Comparison of ENCODE assay signal across 9 cellular contexts in the genomic region with DNA sequence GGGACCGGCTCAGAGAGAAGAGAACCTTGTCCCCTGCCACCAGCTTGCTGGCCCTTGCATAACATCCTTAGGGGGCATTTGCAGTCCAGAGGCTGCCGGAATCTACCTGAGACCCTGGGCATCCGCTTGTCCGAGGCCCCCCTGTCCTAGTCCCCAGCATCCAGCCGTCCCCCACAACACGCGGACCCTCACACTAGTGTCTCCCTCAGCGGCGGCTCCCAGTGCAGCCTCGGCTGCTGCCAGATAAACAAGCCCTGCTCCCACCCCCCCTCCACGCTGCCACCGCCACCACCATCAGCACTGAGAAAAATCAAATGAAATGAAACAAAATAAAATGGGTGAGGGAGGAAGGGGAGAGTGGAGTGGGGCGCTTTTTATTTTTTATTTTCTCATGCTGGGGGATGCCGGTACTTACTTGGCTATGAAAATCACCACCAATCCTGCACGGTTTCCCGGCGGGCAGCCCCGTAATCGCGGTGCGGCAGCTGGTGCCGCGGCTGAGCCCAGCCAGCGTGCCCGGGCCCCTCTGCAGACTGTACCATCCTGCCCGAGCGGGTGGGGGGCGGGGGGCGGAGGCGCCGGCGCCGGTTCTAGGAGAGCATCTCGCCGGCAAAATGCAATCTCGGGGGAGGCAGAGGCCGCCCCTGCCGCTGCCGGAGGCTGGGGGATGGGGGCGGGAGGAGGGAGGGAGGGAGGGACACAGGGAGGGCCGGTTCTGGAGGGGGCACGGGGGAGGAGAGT. TPM values are rescaled to one million over a fixed set of nuclear protein-coding genes. Genes with fewer than 3 reads are reported as not detected.
DNase-seq lines count a peak whose midpoint lies in the region; ATAC-seq and TF ChIP-seq lines count a peak whose summit lies in the region.
"Had no signal": no experiment of that assay in that cellular context is flagged by ENCODE, and none has a peak within 500 bp of the region (broad histone marks: within the 10 kb centered on the region; RNA-seq: fewer than 3 reads in every experiment).

TSS of gene ATP2B2 (minus strand) at position 537 of the 741 bp plus-strand sequence. CDS start 56,043 bp downstream, outside the sequence.

- H3K14ac ChIP-seq in neuronal stem cell (ENCODE audit: low read length): peak within 1 kb of the TSS; percentile 84

- no peaks in the 10 kb centered on the region for H3K79me1 ChIP-seq in neuronal stem cell (ENCODE audit: low read depth, low read length)

- CTCF ChIA-PET in CD8-positive, alpha-beta memory T cell (lab: Charles Lee): no interaction called here
- CTCF ChIA-PET in mammary epithelial cell (lab: Charles Lee; ENCODE audit: low non-redundant PET): no interaction called here

- POLR2A ChIA-PET in CD8-positive, alpha-beta memory T cell (lab: Charles Lee): no interaction called here

- H3K18ac ChIP-seq in neuronal stem cell (ENCODE audit: low read length): peak within 1 kb of the TSS; percentile 90

- no peak for DNase-seq in CD8-positive, alpha-beta memory T cell
- DNase-seq in LHCN-M2 (ENCODE audit: low read depth) (peak; percentile 18), chondrocyte (ENCODE audit: low spot score) (no peak), neuronal stem cell (ENCODE audit: low spot score) (peak; percentile 24), SJCRH30 (no peak), mammary epithelial cell (no peak)

- H2BK120ac ChIP-seq in neuronal stem cell (ENCODE audit: low read depth, low read length): peak within 1 kb of the TSS; percentile 41

- H3K27me3 Mint-ChIP-seq in CD8-positive, alpha-beta memory T cell: peaks cover 18 to 24% of the 10 kb centered on the region in 2 donors
- peaks cover 20% of the 10 kb centered on the region for H3K27me3 Mint-ChIP-seq in chondrocyte (ENCODE audit: low read depth)

- H3K9me3 Mint-ChIP-seq in CD8-positive, alpha-beta memory T cell: no peaks in the 10 kb centered on the region
- no peaks in the 10 kb centered on the region for H3K9me3 Mint-ChIP-seq in chondrocyte (ENCODE audit: low read depth)

- H3K4ac ChIP-seq in neuronal stem cell (ENCODE audit: low read length): no peak within 1 kb of the TSS

- H3K9ac ChIP-seq in neuronal stem cell (ENCODE audit: low read depth, low read length, poor library complexity) (peak within 1 kb of the TSS; percentile 81), mammary epithelial cell (ENCODE audit: insufficient read depth, low read length) (no peak within 1 kb of the TSS)

- ATAC-seq in GM19023 (IDR thresholded peaks at IDR 0.05; ENCODE audit: unreplicated experiment): no peak
- ATAC-seq in HG02571 (IDR thresholded peaks at IDR 0.05; ENCODE audit: unreplicated experiment): no peak

- H3K4me2 ChIP-seq in neuronal stem cell (ENCODE audit: insufficient read depth, low read length, poor library complexity, severe bottlenecking) (peak within 1 kb of the TSS; percentile 33), mammary epithelial cell (ENCODE audit: insufficient read depth, low read depth, low read length) (no peak within 1 kb of the TSS)

- peak within 1 kb of the TSS; percentile 85 for H2BK15ac ChIP-seq in neuronal stem cell (ENCODE audit: low read length)

- no peaks in the 10 kb centered on the region for H3K9me3 ChIP-seq in CD8-positive, alpha-beta memory T cell (ENCODE audit: low read length)
- H3K9me3 ChIP-seq in neuronal stem cell (replicated peaks in 1 of 2; ENCODE audit: control insufficient read depth in 2 of 2, insufficient read depth in 1 of 2, low read depth in 1 of 2, low read length in 2 of 2): peaks cover 0 to 2% of the 10 kb centered on the region in 2 donors
- H3K9me3 ChIP-seq in SJCRH30 (replicated peaks): no peaks in the 10 kb centered on the region
- no peaks in the 10 kb centered on the region for H3K9me3 ChIP-seq in mammary epithelial cell (replicated peaks; ENCODE audit: insufficient read depth, low read length)

- dilution Hi-C loops in mammary epithelial cell (cut with HindIII; ENCODE audit: low sequenced_read_pairs): no loop called here

- H3K27ac ChIP-seq in CD8-positive, alpha-beta memory T cell (ENCODE audit: low read depth, low read length): no peak within 1 kb of the TSS
- no peak within 1 kb of the TSS for H3K27ac ChIP-seq in neuronal stem cell (replicated peaks; ENCODE audit: low read length)
- no peak within 1 kb of the TSS for H3K27ac ChIP-seq in SJCRH30
- no peak within 1 kb of the TSS for H3K27ac ChIP-seq in mammary epithelial cell (ENCODE audit: insufficient read depth, low read depth, low read length)

- no TSS peak for BruUV-seq in mammary epithelial cell (replicated peaks; lab: Mats Ljungman, UMichigan)

- no peaks in the 10 kb centered on the region for H3K4me1 ChIP-seq in CD8-positive, alpha-beta memory T cell (ENCODE audit: insufficient read depth, low read length)
- H3K4me1 ChIP-seq in neuronal stem cell (ENCODE audit: control insufficient read depth in 2 of 2, insufficient read depth in 1 of 2, low read depth in 1 of 2, low read length in 2 of 2) (peaks cover 0 to 14% of the 10 kb centered on the region in 2 donors), SJCRH30 (no peaks in the 10 kb centered on the region), mammary epithelial cell (ENCODE audit: insufficient read depth, low read length) (no peaks in the 10 kb centered on the region)

- no peaks in the 10 kb centered on the region for H3K79me2 ChIP-seq in mammary epithelial cell (ENCODE audit: insufficient read depth, low read length)

- peak within 1 kb of the TSS; percentile 72 for H2AFZ ChIP-seq in neuronal stem cell (ENCODE audit: low read length)
- no peak within 1 kb of the TSS for H2AFZ ChIP-seq in mammary epithelial cell (ENCODE audit: low read depth, low read length)

- peak within 1 kb of the TSS; percentile 87 for H2BK5ac ChIP-seq in neuronal stem cell (ENCODE audit: low read length)

- TF ChIP-seq CTCF in chondrocyte (IDR thresholded peaks at IDR 0.05) (no peak), mammary epithelial cell (conservative IDR thresholded peaks at IDR 0.05 in 1 of 2, IDR thresholded peaks at IDR 0.05 in 1 of 2; ENCODE audit: extremely low read depth in 1 of 2, insufficient read depth in 1 of 2, low read depth in 1 of 2, low read length in 2 of 2) (no peak)

- no peak within 1 kb of the TSS for H4K91ac ChIP-seq in neuronal stem cell (ENCODE audit: low read depth, low read length, poor library complexity)

- H3K36me3 Mint-ChIP-seq in CD8-positive, alpha-beta memory T cell: no peaks in the 10 kb centered on the region
- no peaks in the 10 kb centered on the region for H3K36me3 Mint-ChIP-seq in chondrocyte (ENCODE audit: low read depth)

- no peak within 1 kb of the TSS for H3K4me3 ChIP-seq in CD8-positive, alpha-beta memory T cell (ENCODE audit: low read length)
- H3K4me3 ChIP-seq in neuronal stem cell (ENCODE audit: low read length in 2 of 2) (no peak within 1 kb of the TSS), SJCRH30 (no peak within 1 kb of the TSS), mammary epithelial cell (replicated peaks in 1 of 3; ENCODE audit: insufficient read depth in 1 of 3, low read depth in 2 of 3, low read length in 3 of 3) (no peak within 1 kb of the TSS)

- in situ Hi-C loops in mammary epithelial cell (cut with MboI; ENCODE audit: low sequenced_read_pairs in 2 of 2): no loop called here

- no CpG with 5 or more reads among the region's 42 CpGs for WGBS in neuronal stem cell (ENCODE audit: extremely low coverage in 2 of 2, insufficient read length in 2 of 2, insufficient replicate concordance in 1 of 2), 2 donors
- WGBS in mammary epithelial cell (ENCODE audit: low coverage, missing lambda C conversion rate): 4% methylated on average over 12 of the region's 42 CpGs

- intact Hi-C loops in mammary epithelial cell (cut with micrococcal nuclease): no loop called here

- peak within 1 kb of the TSS; percentile 90 for H2BK12ac ChIP-seq in neuronal stem cell (ENCODE audit: low read length)

- no peaks in the 10 kb centered on the region for H4K20me1 ChIP-seq in mammary epithelial cell (ENCODE audit: insufficient read depth, low read length)

- peak within 1 kb of the TSS; percentile 65 for H4K8ac ChIP-seq in neuronal stem cell (ENCODE audit: low read depth, low read length)

- peaks cover 7% of the 10 kb centered on the region for H3K27me3 ChIP-seq in CD8-positive, alpha-beta memory T cell (ENCODE audit: insufficient read depth, low read length, poor library complexity, severe bottlenecking)
- H3K27me3 ChIP-seq in neuronal stem cell (ENCODE audit: control insufficient read depth in 3 of 3, insufficient read depth in 3 of 3, low read depth in 1 of 3, low read length in 3 of 3): peaks cover 0 to 80% (median 16%) of the 10 kb centered on the region in 3 experiments
- H3K27me3 ChIP-seq in SJCRH30: peaks cover 15% of the 10 kb centered on the region
- peaks cover 17% of the 10 kb centered on the region for H3K27me3 ChIP-seq in mammary epithelial cell (ENCODE audit: insufficient read depth, low read length)

- H3K27ac Mint-ChIP-seq in CD8-positive, alpha-beta memory T cell: no peak within 1 kb of the TSS
- no peak within 1 kb of the TSS for H3K27ac Mint-ChIP-seq in chondrocyte (ENCODE audit: unreplicated experiment)

- no peaks in the 10 kb centered on the region for H3K36me3 ChIP-seq in CD8-positive, alpha-beta memory T cell (ENCODE audit: insufficient read depth, low read length)
- H3K36me3 ChIP-seq in neuronal stem cell (replicated peaks in 1 of 2; ENCODE audit: control insufficient read depth in 2 of 2, insufficient read depth in 2 of 2, low read length in 2 of 2) (no peaks in the 10 kb centered on the region), SJCRH30 (no peaks in the 10 kb centered on the region), mammary epithelial cell (ENCODE audit: insufficient read depth, low read length) (no peaks in the 10 kb centered on the region)

- H2AK5ac ChIP-seq in neuronal stem cell (ENCODE audit: low read depth, low read length): peak within 1 kb of the TSS; percentile 97

- H3K4me1 Mint-ChIP-seq in CD8-positive, alpha-beta memory T cell: peaks cover 0 to 6% (median 0%) of the 10 kb centered on the region in 3 donors
- peaks cover 5% of the 10 kb centered on the region for H3K4me1 Mint-ChIP-seq in chondrocyte (ENCODE audit: low read depth)

- H3K23ac ChIP-seq in neuronal stem cell (ENCODE audit: low read depth, low read length, poor library complexity): peak within 1 kb of the TSS; percentile 65

- peak within 1 kb of the TSS in 6 of 7 donors; percentile 43 to 74 (median 60) for H3K4me3 Mint-ChIP-seq in CD8-positive, alpha-beta memory T cell
- H3K4me3 Mint-ChIP-seq in chondrocyte (ENCODE audit: unreplicated experiment): peak within 1 kb of the TSS; percentile 60

RNA-seq across cellular contexts. Expression of gene ATP2B2, which starts in this region (rescaled TPM):
- total RNA-seq in CD8-positive, alpha-beta memory T cell: not detected
- not detected for polyA plus RNA-seq in CD8-positive, alpha-beta memory T cell
- total RNA-seq in LHCN-M2 (2014; rRNA removed) (under 0.01 TPM in 1 of 2 replicates, not detected in the other), chondrocyte (0.08 to 0.25 TPM (median 0.24 TPM) in 3 replicates), mammary epithelial cell (not detected)
- polyA plus RNA-seq in LHCN-M2 (2012): not detected
- polyA plus RNA-seq in neuronal stem cell (2013, experiment 1 of 2): 0.15 TPM
- 0.17 TPM for polyA plus RNA-seq in neuronal stem cell (2013, experiment 2 of 2)
- total RNA-seq in SJCRH30 (2014; rRNA removed; shearing (Covaris generic)): not detected in 2 replicates
- polyA plus RNA-seq in mammary epithelial cell: not detected
- polyA minus RNA-seq in mammary epithelial cell: not detected
- total RNA-seq: kidney epithelial cell had no signal

Comparison
In these comparisons a context has a peak if more than half of its experiments do, and no peak if none do; other contexts are left out.
1. Peak in DNase-seq in LHCN-M2; RNA of the gene not detected or under 1 TPM.